ENCODE assay signal across 18 cellular contexts in the genomic region with DNA sequence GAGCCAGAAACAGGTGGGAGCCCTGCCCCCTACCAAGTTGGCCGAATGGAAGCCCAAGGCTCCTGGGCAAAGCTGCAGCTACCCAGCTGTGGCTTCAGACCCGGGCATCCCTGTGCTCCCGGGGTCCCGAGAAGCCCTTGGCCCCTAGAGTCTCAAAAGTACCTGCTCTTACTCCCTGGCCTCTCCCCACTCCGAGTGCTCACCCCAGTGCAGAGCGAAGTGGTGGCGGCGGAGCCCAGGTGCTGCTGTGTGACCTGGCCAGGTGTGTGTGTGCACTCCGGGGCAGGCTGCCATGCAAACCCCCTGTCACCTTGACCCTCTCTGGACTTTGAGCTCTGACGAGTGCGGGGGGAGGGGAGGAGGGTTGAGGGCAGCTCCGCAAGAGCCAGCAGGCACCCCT.
"Had no signal": no experiment of that assay in that cellular context is flagged by ENCODE, and none has a peak within 500 bp of the region (broad histone marks: within the 10 kb centered on the region; RNA-seq: fewer than 3 reads in every experiment).

No MANE protein-coding gene starts in this region.

- DNase-seq: effector memory CD8-positive, alpha-beta T cell; gastrocnemius medialis; heart right ventricle; islet precursor cell; left ventricle myocardium inferior; mesenchymal stem cell; naive B cell; nephron progenitor cell; stimulated activated CD4-positive, alpha-beta T cell treated with anti-CD3 and anti-CD28 coated beads, Interleukin-4, amount 100 ng/mL, for 1 hour; stimulated activated CD8-positive, alpha-beta memory T cell treated with anti-CD3 and anti-CD28 coated beads, Interleukin-4, amount 100 ng/mL, for 48 hours; stomach; uterus had no signal

- H3K4me3 ChIP-seq: esophagus muscularis mucosa, gastrocnemius medialis, heart right ventricle, left ventricle myocardium inferior, lung, smooth muscle cell, stomach, uterus had no signal

- H3K4me2 ChIP-seq: smooth muscle cell had no signal

- H3K9me3 ChIP-seq: esophagus muscularis mucosa, gastrocnemius medialis, heart right ventricle, left ventricle myocardium inferior, neutrophil, stomach, uterus had no signal

- H3K27me3 ChIP-seq: esophagus muscularis mucosa, gastrocnemius medialis, heart right ventricle, neutrophil, stomach, uterus had no signal

- H3K27ac ChIP-seq: epithelial cell of prostate, esophagus muscularis mucosa, gastrocnemius medialis, heart right ventricle, left ventricle myocardium inferior, neutrophil, stomach, uterus had no signal

- H3K36me3 ChIP-seq: esophagus muscularis mucosa, gastrocnemius medialis, heart right ventricle, left ventricle myocardium inferior, neutrophil, stomach, uterus had no signal

- ATAC-seq: effector memory CD8-positive, alpha-beta T cell; gastrocnemius medialis; heart right ventricle; stimulated activated effector memory CD8-positive, alpha-beta T cell treated with anti-CD3 and anti-CD28 coated beads, Interleukin-12 subunit alpha, Interleukin-12 subunit beta, amount 100 ng/mL, for 72 hours had no signal

- H3K4me1 ChIP-seq: gastrocnemius medialis, left ventricle myocardium inferior, uterus had no signal
